ENCODE assay signal across 11 cellular contexts in genomic region chr19:45100797-45101196, GRCh38. TPM values are rescaled to one million over a fixed set of nuclear protein-coding genes. Genes with fewer than 3 reads are reported as not detected.
DNase-seq lines count a peak whose midpoint lies in the region; ATAC-seq and TF ChIP-seq lines count a peak whose summit lies in the region.
"Had no signal": no experiment of that assay in that cellular context is flagged by ENCODE, and none has a peak within 500 bp of the region (broad histone marks: within the 10 kb centered on the region; RNA-seq: fewer than 3 reads in every experiment).

No MANE protein-coding gene starts in this region.

- TF ChIP-seq POLR2A in ovary (IDR thresholded peaks at IDR 0.05) (no peak), tibial nerve (IDR thresholded peaks at IDR 0.05) (no peak)

- TF ChIP-seq CTCF in ovary (IDR thresholded peaks at IDR 0.05) (no peak), tibial nerve (IDR thresholded peaks at IDR 0.05) (no peak)

- peak; percentile 60 for ATAC-seq in left colon

- DNase-seq in activated naive CD8-positive, alpha-beta T cell treated with anti-CD3 and anti-CD28 coated beads for 36 hours: no peak
- DNase-seq in left colon (no peak), ovary (no peak), tibial nerve (ENCODE audit: low spot score in 2 of 2) (no peak), UCSD-AML1 (lab: John Stamatoyannopoulos, UW; ENCODE audit: unreplicated experiment) (no peak)
- DNase-seq: cortex of kidney, NCI-H1417 treated with DMSO at 0.1 percent for 48 hours, nucleus accumbens had no signal

- H3K27ac ChIP-seq in BLaER1 (peak overlapping the region; percentile 80), ovary (no peak overlapping the region), tibial nerve (no peak overlapping the region)

- H3K9me3 Mint-ChIP-seq in activated naive CD8-positive, alpha-beta T cell treated with anti-CD3 and anti-CD28 coated beads for 36 hours: no peaks in the 10 kb centered on the region
- H3K9me3 Mint-ChIP-seq: T-helper 2 cell treated with Interferon-gamma antibody and Interleukin-4, amounts not matched to agents 5 μg/mL and 100 μg/mL, for 36 hours had no signal

- peaks cover 91% of the 10 kb centered on the region for H4K20me1 ChIP-seq in BLaER1

- WGBS in ovary, 3 donors: 71 to 85% (median 85%) methylated on average over 9 of the region's 9 CpGs
- 39 to 64% methylated on average over 8 of the region's 9 CpGs for WGBS in tibial nerve, 2 donors

- H3K4me1 ChIP-seq in BLaER1 (peaks cover 100% of the 10 kb centered on the region), ovary (ENCODE audit: insufficient read depth) (peaks cover 32% of the 10 kb centered on the region), tibial nerve (peaks cover 0 to 91% (median 35%) of the 10 kb centered on the region in 4 donors)

- H3K27me3 Mint-ChIP-seq in activated naive CD8-positive, alpha-beta T cell treated with anti-CD3 and anti-CD28 coated beads for 36 hours: no peaks in the 10 kb centered on the region

- H3K9me3 ChIP-seq in BLaER1 (no peaks in the 10 kb centered on the region), ovary (no peaks in the 10 kb centered on the region), tibial nerve (no peaks in the 10 kb centered on the region)
- H3K9me3 ChIP-seq: vagina had no signal

- peaks cover 82% of the 10 kb centered on the region for H3K4me1 Mint-ChIP-seq in activated naive CD8-positive, alpha-beta T cell treated with anti-CD3 and anti-CD28 coated beads for 36 hours

- H3K27me3 ChIP-seq in BLaER1: no peaks in the 10 kb centered on the region
- no peaks in the 10 kb centered on the region for H3K27me3 ChIP-seq in ovary
- no peaks in the 10 kb centered on the region for H3K27me3 ChIP-seq in tibial nerve
- H3K27me3 ChIP-seq: vagina had no signal

- H3K36me3 ChIP-seq in BLaER1 (peaks cover 30% of the 10 kb centered on the region), ovary (no peaks in the 10 kb centered on the region), tibial nerve (peaks cover 0 to 10% (median 0%) of the 10 kb centered on the region in 3 donors)
- H3K36me3 ChIP-seq: vagina had no signal

- H3K36me3 Mint-ChIP-seq in activated naive CD8-positive, alpha-beta T cell treated with anti-CD3 and anti-CD28 coated beads for 36 hours: peaks cover 5% of the 10 kb centered on the region

- H3K4me3 Mint-ChIP-seq in activated naive CD8-positive, alpha-beta T cell treated with anti-CD3 and anti-CD28 coated beads for 36 hours: no peak overlapping the region
- H3K4me3 Mint-ChIP-seq: T-helper 2 cell treated with Interferon-gamma antibody and Interleukin-4, amounts not matched to agents 5 μg/mL and 100 μg/mL, for 36 hours had no signal

- peak overlapping the region; percentile 49 for H3K27ac Mint-ChIP-seq in activated naive CD8-positive, alpha-beta T cell treated with anti-CD3 and anti-CD28 coated beads for 36 hours
- H3K27ac Mint-ChIP-seq: T-helper 2 cell treated with Interferon-gamma antibody and Interleukin-4, amounts not matched to agents 5 μg/mL and 100 μg/mL, for 36 hours had no signal

- peak overlapping the region; percentile 93 for H3K4me2 ChIP-seq in BLaER1

- no peak overlapping the region for H3K4me3 ChIP-seq in BLaER1
- no peak overlapping the region for H3K4me3 ChIP-seq in ovary
- H3K4me3 ChIP-seq in tibial nerve: no peak overlapping the region
- H3K4me3 ChIP-seq: vagina had no signal

- TF ChIP-seq EP300 in ovary (IDR thresholded peaks at IDR 0.05) (no peak), tibial nerve (IDR thresholded peaks at IDR 0.05) (no peak)

- H3K9ac ChIP-seq in BLaER1: peak overlapping the region; percentile 67

- intact Hi-C loops in left colon (cut with DNase I, micrococcal nuclease) (no loop called here), ovary (cut with DNase I) (no loop called here)

RNA-seq across cellular contexts. Expression of gene PPP1R37, which starts 7.8 kb away (rescaled TPM):
- total RNA-seq in activated naive CD8-positive, alpha-beta T cell treated with anti-CD3 and anti-CD28 coated beads for 36 hours: 10 to 100 TPM; 13.3 to 15.3 TPM
- total RNA-seq in left colon: 10 to 100 TPM; 31.6 to 33.1 TPM
- 10 to 100 TPM; 18.5 to 28.4 (median 23.1) TPM for total RNA-seq in ovary
- 10 to 100 TPM in 1 of 2 donors, 1 to 10 TPM in 1; 5.5 to 19.5 TPM for polyA plus RNA-seq in ovary
- 10 to 100 TPM; 22.1 to 44.1 (median 33.5) TPM for total RNA-seq in tibial nerve

RNA-seq across cellular contexts. Expression of gene GEMIN7, which starts 21.7 kb away (rescaled TPM):
- 10 to 100 TPM; 53.6 to 58.2 TPM for total RNA-seq in activated naive CD8-positive, alpha-beta T cell treated with anti-CD3 and anti-CD28 coated beads for 36 hours
- total RNA-seq in left colon (10 to 100 TPM; 18.1 to 22.8 TPM), ovary (10 to 100 TPM; 10.4 to 16.0 (median 12.1) TPM), tibial nerve (10 to 100 TPM in 3 of 4 donors, 1 to 10 TPM in 1; 8.8 to 30.3 (median 21.8) TPM)
- polyA plus RNA-seq in ovary: 10 to 100 TPM in 1 of 2 donors, 1 to 10 TPM in 1; 9.7 to 11.7 TPM

RNA-seq across cellular contexts. Expression of gene ZNF296, which starts 24.5 kb away (rescaled TPM):
- total RNA-seq in activated naive CD8-positive, alpha-beta T cell treated with anti-CD3 and anti-CD28 coated beads for 36 hours: 1 to 10 TPM; 5.4 to 6.3 TPM
- total RNA-seq in left colon (1 to 10 TPM; 4.0 to 6.1 TPM), ovary (1 to 10 TPM in 1 of 7 donors, under 1 TPM in 6; 0.24 to 2.4 (median 0.52) TPM), tibial nerve (1 to 10 TPM in 3 of 4 donors, not detected in 1; 2.1 to 4.2 (median 2.1) TPM)
- under 1 TPM in 1 of 2 donors, not detected in 1; 0.29 TPM for polyA plus RNA-seq in ovary

RNA-seq across cellular contexts. Expression of gene NKPD1, which starts 60.0 kb away (rescaled TPM):
- under 1 TPM in 1 of 2 experiments, not detected in 1; 0.24 TPM for total RNA-seq in activated naive CD8-positive, alpha-beta T cell treated with anti-CD3 and anti-CD28 coated beads for 36 hours
- total RNA-seq in left colon (under 1 TPM; 0.08 to 0.15 TPM), ovary (under 1 TPM; 0.15 to 0.57 (median 0.20) TPM), tibial nerve (1 to 10 TPM in 1 of 4 donors, not detected in 3; 1.2 TPM)
- polyA plus RNA-seq in ovary: under 1 TPM in 1 of 2 donors, not detected in 1; 0.11 TPM
